In genomic region chr4:152843476-152844107, GRCh38 we compare ENCODE assay signal across 30 cellular contexts.
A peak's percentile ranks its signal among the peaks of the same experiment; 100 is the strongest.
DNase-seq lines count a peak whose midpoint lies in the region; ATAC-seq, FAIRE-seq and TF ChIP-seq lines count a peak whose summit lies in the region.
"Had no signal": no experiment of that assay in that cellular context is flagged by ENCODE, and none has a peak within 500 bp of the region (broad histone marks: within the 10 kb centered on the region; RNA-seq: fewer than 3 reads in every experiment).

No MANE protein-coding gene starts in this region.

- no TSS peak for BruUV-seq in OCI-LY7 (replicated peaks; lab: Mats Ljungman, UMichigan)

- DNase-seq in A549 (ENCODE audit: low read depth in 1 of 2, low spot score in 1 of 2) (no peak), H1 (ENCODE audit: low read depth in 1 of 2, low spot score in 2 of 2) (no peak), OCI-LY7 (ENCODE audit: low spot score) (no peak), posterior vena cava (ENCODE audit: low spot score) (no peak), suprapubic skin (ENCODE audit: low spot score in 2 of 2) (no peak)
- DNase-seq: activated CD4-positive, alpha-beta memory T cell treated with anti-CD3 and anti-CD28 coated beads for 36 hours; activated CD8-positive, alpha-beta memory T cell treated with anti-CD3 and anti-CD28 coated beads, Interleukin-2, amount 50 U/mL, for 4 hours; amygdala; BE2C; GM23248; left cardiac atrium; MM.1S; NCI-H2029; NCI-H526; nucleus accumbens; stimulated activated CD4-positive, alpha-beta T cell treated with anti-CD3 and anti-CD28 coated beads, Interleukin-1b, Interleukin-23, amount 100 ng/mL, for 48 hours; stimulated activated CD8-positive, alpha-beta memory T cell treated with anti-CD3 and anti-CD28 coated beads, Interleukin-4, amount 100 ng/mL, for 48 hours; stimulated activated naive CD8-positive, alpha-beta T cell treated with anti-CD3 and anti-CD28 coated beads, Interleukin-15, amount 100 ng/mL, for 72 hours; T-cell; tibial artery had no signal

- H3K4me2 ChIP-seq in A549, result 0 out of 3 replicates have a peak overlapping the region, but pooled peaks have one; percentile 12
- H3K4me2 ChIP-seq in H1 (ENCODE audit: insufficient read depth in 1 of 2, low read depth in 2 of 2, low read length in 2 of 2), result no peak overlapping the region
- H3K4me2 ChIP-seq in OCI-LY7 (ENCODE audit: low read length), result no peak overlapping the region
- H3K4me2 ChIP-seq: KMS-11 had no signal

- peaks cover 7% of the 10 kb centered on the region for H3K4me1 ChIP-seq in A549
- peaks cover 18% of the 10 kb centered on the region for H3K4me1 ChIP-seq in HUES48 (ENCODE audit: control insufficient read depth, insufficient read depth, low read length)
- peaks cover 0 to 3% (median 1%) of the 10 kb centered on the region in 4 experiments; a peak in 2 of 7 replicates for H3K4me1 ChIP-seq in H1 (replicated peaks in 1 of 4; ENCODE audit: control insufficient read depth in 3 of 4, insufficient read depth in 4 of 4, low read length in 3 of 4)
- H3K4me1 ChIP-seq in mucosa of stomach (ENCODE audit: control insufficient read depth, insufficient read depth, low read length), result peaks cover 13% of the 10 kb centered on the region
- H3K4me1 ChIP-seq in OCI-LY7 (ENCODE audit: insufficient read depth, low read length, poor library complexity, severe bottlenecking), result no peaks in the 10 kb centered on the region
- peaks cover 3% of the 10 kb centered on the region for H3K4me1 ChIP-seq in suprapubic skin
- H3K4me1 ChIP-seq: BE2C, breast epithelium, SJSA1, tibial artery had no signal

- no peaks in the 10 kb centered on the region for H3K9me2 ChIP-seq in OCI-LY7 (ENCODE audit: insufficient read depth, low read length)

- H3K14ac ChIP-seq in H1 (ENCODE audit: insufficient read length), result no peak overlapping the region

- H3K9ac ChIP-seq in HUES48 (ENCODE audit: low read depth, low read length), result no peak overlapping the region
- no peak overlapping the region for H3K9ac ChIP-seq in H1 (replicated peaks in 1 of 4; ENCODE audit: extremely low read depth in 1 of 4, low read depth in 3 of 4, low read length in 3 of 4)
- H3K9ac ChIP-seq in mucosa of stomach (ENCODE audit: low read length), result peak overlapping the region; percentile 40
- H3K9ac ChIP-seq: GM23248, KMS-11 had no signal

- POLR2A ChIA-PET in A549 (lab: Yijun Ruan, JAX) (no interaction called here), H1 (lab: Charles Lee; ENCODE audit: partially characterized antibody) (interaction anchor here (0.7 to 1.2 kb wide), 2 partner anchors 65 to 93 kb away, joined by 3 read pairs; partner anchors contain the start of gene FHDC1), OCI-LY7 (lab: Charles Lee) (no interaction called here)

- no peak overlapping the region for H2BK15ac ChIP-seq in H1 (ENCODE audit: low read length)

- peak overlapping the region; percentile 38; the same call in 1 of the 2 replicates for H3K18ac ChIP-seq in H1 (ENCODE audit: extremely low read depth, low read length)

- H3K56ac ChIP-seq in H1 (replicated peaks; ENCODE audit: insufficient read length, low read depth, low read length), result no peak overlapping the region

- H3K9me3 ChIP-seq in A549, result peaks cover 5% of the 10 kb centered on the region; the same call in 1 of the 3 replicates
- H3K9me3 ChIP-seq in HUES48 (ENCODE audit: control insufficient read depth, insufficient read depth, low read length), result peaks cover 9% of the 10 kb centered on the region
- H3K9me3 ChIP-seq in H1 (ENCODE audit: insufficient read depth in 2 of 2, low read depth in 1 of 2, low read length in 1 of 2), result peaks cover 10 to 15% of the 10 kb centered on the region in 2 experiments; a peak in 3 of 4 replicates
- H3K9me3 ChIP-seq in mucosa of stomach (ENCODE audit: control insufficient read depth, low read length), result no peaks in the 10 kb centered on the region
- H3K9me3 ChIP-seq in OCI-LY7 (ENCODE audit: low read length), result 0 out of 2 replicates have a peak, but pooled peaks cover 9% of the 10 kb centered on the region
- H3K9me3 ChIP-seq in suprapubic skin, result no peaks in the 10 kb centered on the region
- H3K9me3 ChIP-seq: BE2C had no signal

- H4K5ac ChIP-seq in H1 (ENCODE audit: insufficient read length, low read depth, low read length), result no peak overlapping the region

- TF ChIP-seq CTCF in A549 (IDR thresholded peaks at IDR 0.05) (no peak), H1 (IDR thresholded peaks at IDR 0.05; ENCODE audit: control extremely low read depth in 1 of 3, insufficient read depth in 1 of 3, low read depth in 1 of 3, low read length in 3 of 3) (no peak), OCI-LY7 (conservative IDR thresholded peaks at IDR 0.05; ENCODE audit: low read length) (no peak), suprapubic skin (IDR thresholded peaks at IDR 0.05) (no peak)

- H2BK12ac ChIP-seq in H1 (ENCODE audit: low read depth, low read length), result 0 out of 2 replicates have a peak overlapping the region, but pooled peaks have one; percentile 50

- H3K23ac ChIP-seq in H1 (ENCODE audit: insufficient read length), result no peak overlapping the region

- H4K20me1 ChIP-seq in H1 (replicated peaks in 1 of 2; ENCODE audit: control insufficient read depth in 1 of 2, insufficient read depth in 2 of 2, low read length in 2 of 2) (no peaks in the 10 kb centered on the region), OCI-LY7 (ENCODE audit: insufficient read depth, low read length) (no peaks in the 10 kb centered on the region)

- H3K27ac ChIP-seq in A549 (peak overlapping the region in 1 of 2 experiments; percentile 47; a peak in 2 of 6 replicates), HUES48 (ENCODE audit: low read depth, low read length) (peak overlapping the region; percentile 80), H1 (ENCODE audit: low read depth, low read length) (no peak overlapping the region; the same call in 1 of the 2 replicates), OCI-LY7 (ENCODE audit: low read depth, low read length, poor library complexity, severe bottlenecking) (no peak overlapping the region), suprapubic skin (no peak overlapping the region)
- H3K27ac ChIP-seq: breast epithelium, GM23248, KMS-11, SJSA1, tibial artery had no signal

- H3K4me3 ChIP-seq in A549 (no peak overlapping the region), HUES48 (ENCODE audit: low read depth, low read length) (no peak overlapping the region), H1 (ENCODE audit: extremely low read depth in 1 of 4, insufficient read depth in 2 of 4, low read depth in 3 of 4, low read length in 4 of 4) (no peak overlapping the region), mucosa of stomach (ENCODE audit: low read length) (no peak overlapping the region), OCI-LY7 (ENCODE audit: low read depth, low read length, poor library complexity, severe bottlenecking) (no peak overlapping the region), suprapubic skin (no peak overlapping the region)
- H3K4me3 ChIP-seq: breast epithelium, GM12878, GM23248, SJSA1, tibial artery had no signal

- no peak overlapping the region for H2BK120ac ChIP-seq in H1 (replicated peaks; ENCODE audit: low read depth, low read length)

- no peak for TF ChIP-seq EP300 in A549 (IDR thresholded peaks at IDR 0.05)
- no peak for TF ChIP-seq EP300 in H1 (IDR thresholded peaks at IDR 0.05; ENCODE audit: borderline replicate concordance in 1 of 2, low read depth in 2 of 2, low read length in 2 of 2)
- no peak for TF ChIP-seq EP300 in suprapubic skin (IDR thresholded peaks at IDR 0.05)

- no peak overlapping the region for H3K4ac ChIP-seq in H1 (replicated peaks; ENCODE audit: insufficient read length, low read depth, low read length)

- H3K79me2 ChIP-seq in H1 (ENCODE audit: control insufficient read depth in 1 of 2, insufficient read depth in 2 of 2, low read length in 2 of 2) (peaks cover 0 to 23% of the 10 kb centered on the region in 2 experiments; a peak in 2 of 4 replicates), OCI-LY7 (ENCODE audit: insufficient read depth, low read depth, low read length) (no peaks in the 10 kb centered on the region)

- ATAC-seq in A549 (no peak), GM21528 (IDR thresholded peaks at IDR 0.05; ENCODE audit: low FRiP score, unreplicated experiment) (no peak)
- ATAC-seq: GM12878; left cardiac atrium; stimulated activated naive CD8-positive, alpha-beta T cell treated with anti-CD3 and anti-CD28 coated beads, Interleukin-15, amount 100 ng/mL, for 72 hours; T-cell had no signal

- FAIRE-seq in A549 (lab: Jason Lieb, UNC) (no peak), H1 (lab: Jason Lieb, UNC) (no peak)
- FAIRE-seq: A204.1, colon, frontal cortex, GM12878 had no signal

- H4K8ac ChIP-seq in H1 (ENCODE audit: extremely low read depth, insufficient read depth, low read length), result no peak overlapping the region; the same call in 1 of the 2 replicates

- H3K27me3 ChIP-seq in HUES48 (ENCODE audit: control insufficient read depth, insufficient read depth, low read length), result no peaks in the 10 kb centered on the region
- H3K27me3 ChIP-seq in H1 (replicated peaks in 1 of 4; ENCODE audit: control insufficient read depth in 3 of 4, extremely low read depth in 1 of 4, insufficient read depth in 3 of 4, low read length in 3 of 4), result no peaks in the 10 kb centered on the region
- no peaks in the 10 kb centered on the region for H3K27me3 ChIP-seq in mucosa of stomach (ENCODE audit: control insufficient read depth, insufficient read depth, low read length)
- no peaks in the 10 kb centered on the region for H3K27me3 ChIP-seq in suprapubic skin
- H3K27me3 ChIP-seq: BE2C, breast epithelium, SJSA1, tibial artery had no signal

- TF ChIP-seq POLR2A in A549 (IDR thresholded peaks at IDR 0.05; ENCODE audit: low read length), result no peak
- TF ChIP-seq POLR2A in H1 (IDR thresholded peaks at IDR 0.05; ENCODE audit: control extremely low read depth in 1 of 2, low read depth in 2 of 2, low read length in 2 of 2), result no peak
- no peak for TF ChIP-seq POLR2A in suprapubic skin (IDR thresholded peaks at IDR 0.05)

- 78% methylated on average over 7 of the region's 12 CpGs for WGBS in A549 (ENCODE audit: missing lambda C conversion rate)
- WGBS in H1 (ENCODE audit: extremely low coverage in 1 of 2, insufficient coverage in 1 of 2, insufficient read length in 1 of 2, insufficient replicate concordance in 2 of 2, low coverage in 1 of 2, low lambda C conversion rate in 2 of 2, missing lambda C conversion rate in 1 of 2), 2 experiments, result 84% methylated on average over 11 of the region's 12 CpGs; no CpG with 5 or more reads in 1 of the 2 experiments
- WGBS in suprapubic skin, result 95% methylated on average over 9 of the region's 12 CpGs

- no peak overlapping the region for H2BK5ac ChIP-seq in H1 (ENCODE audit: low read depth, low read length)

- H2AFZ ChIP-seq in H1 (ENCODE audit: low read length), result no peak overlapping the region
- no peak overlapping the region for H2AFZ ChIP-seq in OCI-LY7 (ENCODE audit: low read length)
- H2AFZ ChIP-seq: GM23248 had no signal

- H3K79me1 ChIP-seq in H1 (ENCODE audit: low read depth, low read length), result no peaks in the 10 kb centered on the region

- H3K36me3 ChIP-seq in HUES48 (ENCODE audit: control insufficient read depth, insufficient read depth, low read length) (peaks cover 3% of the 10 kb centered on the region; the same call in 1 of the 2 replicates), H1 (ENCODE audit: control insufficient read depth in 2 of 4, insufficient read depth in 4 of 4, low read length in 3 of 4) (peaks cover 0 to 12% (median 4%) of the 10 kb centered on the region in 4 experiments; a peak in 3 of 8 replicates), mucosa of stomach (ENCODE audit: control insufficient read depth, insufficient read depth, low read length) (no peaks in the 10 kb centered on the region), OCI-LY7 (ENCODE audit: insufficient read depth, low read length) (peaks cover 6% of the 10 kb centered on the region; the same call in 1 of the 2 replicates), suprapubic skin (no peaks in the 10 kb centered on the region)
- H3K36me3 ChIP-seq: BE2C, breast epithelium, SJSA1 had no signal

- no peak overlapping the region for H4K91ac ChIP-seq in H1 (replicated peaks; ENCODE audit: insufficient read length, low read length)

- H2AK5ac ChIP-seq in H1 (ENCODE audit: low read depth, low read length), result 0 out of 2 replicates have a peak overlapping the region, but pooled peaks have one; percentile 13

- intact Hi-C loops in OCI-LY7 (cut with micrococcal nuclease; ENCODE audit: unreplicated experiment), result loop anchor here (10.0 kb wide), 1 partner anchor 801 kb away; no protein-coding TSS in a partner anchor
- intact Hi-C loops in posterior vena cava (cut with DNase I), result loop anchor here (10.0 kb wide), 2 partner anchors 241 to 271 kb away; no protein-coding TSS in a partner anchor

- no peak overlapping the region for H2BK20ac ChIP-seq in H1 (ENCODE audit: low read length)

- CTCF ChIA-PET in A549 (lab: Yijun Ruan, JAX), result interaction anchor here (0.7 to 3.2 kb wide), 4 partner anchors 193 to 284 kb away, joined by 3 to 14 read pairs (median 8); no protein-coding TSS in a partner anchor
- CTCF ChIA-PET in H1 (lab: Charles Lee; ENCODE audit: partially characterized antibody), result interaction anchor here (0.9 to 2.2 kb wide), 5 partner anchors 92 to 299 kb away, joined by 3 to 20 read pairs (median 4); no protein-coding TSS in a partner anchor
- CTCF ChIA-PET in OCI-LY7 (lab: Charles Lee; ENCODE audit: unreplicated experiment), result no interaction called here

- TF ChIP-seq RAD21 in A549 (conservative IDR thresholded peaks at IDR 0.05 in 1 of 2, IDR thresholded peaks at IDR 0.05 in 1 of 2) (no peak), H1 (IDR thresholded peaks at IDR 0.05 in 1 of 2, conservative IDR thresholded peaks at IDR 0.05 in 1 of 2; ENCODE audit: low read depth in 2 of 2, low read length in 2 of 2) (no peak)

- no peaks in the 10 kb centered on the region for H3K23me2 ChIP-seq in H1 (ENCODE audit: low read depth, low read length)
